ENCODE assay signal across 1 cellular context in the genomic region with DNA sequence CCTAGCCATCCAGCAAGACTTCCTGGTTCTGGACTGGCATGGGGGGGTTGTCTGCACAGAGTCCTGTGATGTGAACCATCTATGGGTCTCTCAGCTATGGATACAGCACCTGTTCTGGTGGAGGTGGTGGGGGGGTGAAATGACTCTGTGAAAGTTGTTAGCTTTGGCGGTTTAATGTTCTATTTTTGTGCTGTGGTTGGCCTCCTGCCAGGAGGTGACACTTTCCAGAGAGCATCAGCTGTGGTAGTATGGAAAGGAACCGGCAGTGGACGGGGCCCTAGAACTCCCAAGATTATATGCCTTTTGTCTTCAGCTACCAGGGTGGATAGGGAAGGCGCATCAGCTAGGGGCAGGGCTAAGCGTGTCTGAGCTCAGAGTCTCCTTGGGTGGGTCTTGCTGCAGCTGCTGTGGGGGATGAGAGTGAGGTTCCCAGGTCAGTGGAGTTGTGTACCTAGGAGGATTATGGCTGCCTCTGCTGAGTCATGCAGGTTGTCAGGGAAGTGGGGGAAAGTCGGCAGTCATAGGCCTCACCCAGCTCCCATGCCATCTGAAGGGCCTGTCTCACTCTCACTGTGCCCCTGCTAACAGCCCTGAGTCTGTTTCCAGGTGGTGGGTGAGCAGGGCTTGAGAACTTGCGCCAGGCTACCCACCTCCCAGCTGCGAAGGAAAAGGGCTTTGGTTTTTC.
TF ChIP-seq lines count a peak whose summit lies in the region.

No MANE protein-coding gene starts in this region.

TF ChIP-seq in K562, 482 proteins besides CTCF, POLR2A, EP300 and RAD21 (continued from another document and continues in another):
- TF ChIP-seq, protein P1, sequence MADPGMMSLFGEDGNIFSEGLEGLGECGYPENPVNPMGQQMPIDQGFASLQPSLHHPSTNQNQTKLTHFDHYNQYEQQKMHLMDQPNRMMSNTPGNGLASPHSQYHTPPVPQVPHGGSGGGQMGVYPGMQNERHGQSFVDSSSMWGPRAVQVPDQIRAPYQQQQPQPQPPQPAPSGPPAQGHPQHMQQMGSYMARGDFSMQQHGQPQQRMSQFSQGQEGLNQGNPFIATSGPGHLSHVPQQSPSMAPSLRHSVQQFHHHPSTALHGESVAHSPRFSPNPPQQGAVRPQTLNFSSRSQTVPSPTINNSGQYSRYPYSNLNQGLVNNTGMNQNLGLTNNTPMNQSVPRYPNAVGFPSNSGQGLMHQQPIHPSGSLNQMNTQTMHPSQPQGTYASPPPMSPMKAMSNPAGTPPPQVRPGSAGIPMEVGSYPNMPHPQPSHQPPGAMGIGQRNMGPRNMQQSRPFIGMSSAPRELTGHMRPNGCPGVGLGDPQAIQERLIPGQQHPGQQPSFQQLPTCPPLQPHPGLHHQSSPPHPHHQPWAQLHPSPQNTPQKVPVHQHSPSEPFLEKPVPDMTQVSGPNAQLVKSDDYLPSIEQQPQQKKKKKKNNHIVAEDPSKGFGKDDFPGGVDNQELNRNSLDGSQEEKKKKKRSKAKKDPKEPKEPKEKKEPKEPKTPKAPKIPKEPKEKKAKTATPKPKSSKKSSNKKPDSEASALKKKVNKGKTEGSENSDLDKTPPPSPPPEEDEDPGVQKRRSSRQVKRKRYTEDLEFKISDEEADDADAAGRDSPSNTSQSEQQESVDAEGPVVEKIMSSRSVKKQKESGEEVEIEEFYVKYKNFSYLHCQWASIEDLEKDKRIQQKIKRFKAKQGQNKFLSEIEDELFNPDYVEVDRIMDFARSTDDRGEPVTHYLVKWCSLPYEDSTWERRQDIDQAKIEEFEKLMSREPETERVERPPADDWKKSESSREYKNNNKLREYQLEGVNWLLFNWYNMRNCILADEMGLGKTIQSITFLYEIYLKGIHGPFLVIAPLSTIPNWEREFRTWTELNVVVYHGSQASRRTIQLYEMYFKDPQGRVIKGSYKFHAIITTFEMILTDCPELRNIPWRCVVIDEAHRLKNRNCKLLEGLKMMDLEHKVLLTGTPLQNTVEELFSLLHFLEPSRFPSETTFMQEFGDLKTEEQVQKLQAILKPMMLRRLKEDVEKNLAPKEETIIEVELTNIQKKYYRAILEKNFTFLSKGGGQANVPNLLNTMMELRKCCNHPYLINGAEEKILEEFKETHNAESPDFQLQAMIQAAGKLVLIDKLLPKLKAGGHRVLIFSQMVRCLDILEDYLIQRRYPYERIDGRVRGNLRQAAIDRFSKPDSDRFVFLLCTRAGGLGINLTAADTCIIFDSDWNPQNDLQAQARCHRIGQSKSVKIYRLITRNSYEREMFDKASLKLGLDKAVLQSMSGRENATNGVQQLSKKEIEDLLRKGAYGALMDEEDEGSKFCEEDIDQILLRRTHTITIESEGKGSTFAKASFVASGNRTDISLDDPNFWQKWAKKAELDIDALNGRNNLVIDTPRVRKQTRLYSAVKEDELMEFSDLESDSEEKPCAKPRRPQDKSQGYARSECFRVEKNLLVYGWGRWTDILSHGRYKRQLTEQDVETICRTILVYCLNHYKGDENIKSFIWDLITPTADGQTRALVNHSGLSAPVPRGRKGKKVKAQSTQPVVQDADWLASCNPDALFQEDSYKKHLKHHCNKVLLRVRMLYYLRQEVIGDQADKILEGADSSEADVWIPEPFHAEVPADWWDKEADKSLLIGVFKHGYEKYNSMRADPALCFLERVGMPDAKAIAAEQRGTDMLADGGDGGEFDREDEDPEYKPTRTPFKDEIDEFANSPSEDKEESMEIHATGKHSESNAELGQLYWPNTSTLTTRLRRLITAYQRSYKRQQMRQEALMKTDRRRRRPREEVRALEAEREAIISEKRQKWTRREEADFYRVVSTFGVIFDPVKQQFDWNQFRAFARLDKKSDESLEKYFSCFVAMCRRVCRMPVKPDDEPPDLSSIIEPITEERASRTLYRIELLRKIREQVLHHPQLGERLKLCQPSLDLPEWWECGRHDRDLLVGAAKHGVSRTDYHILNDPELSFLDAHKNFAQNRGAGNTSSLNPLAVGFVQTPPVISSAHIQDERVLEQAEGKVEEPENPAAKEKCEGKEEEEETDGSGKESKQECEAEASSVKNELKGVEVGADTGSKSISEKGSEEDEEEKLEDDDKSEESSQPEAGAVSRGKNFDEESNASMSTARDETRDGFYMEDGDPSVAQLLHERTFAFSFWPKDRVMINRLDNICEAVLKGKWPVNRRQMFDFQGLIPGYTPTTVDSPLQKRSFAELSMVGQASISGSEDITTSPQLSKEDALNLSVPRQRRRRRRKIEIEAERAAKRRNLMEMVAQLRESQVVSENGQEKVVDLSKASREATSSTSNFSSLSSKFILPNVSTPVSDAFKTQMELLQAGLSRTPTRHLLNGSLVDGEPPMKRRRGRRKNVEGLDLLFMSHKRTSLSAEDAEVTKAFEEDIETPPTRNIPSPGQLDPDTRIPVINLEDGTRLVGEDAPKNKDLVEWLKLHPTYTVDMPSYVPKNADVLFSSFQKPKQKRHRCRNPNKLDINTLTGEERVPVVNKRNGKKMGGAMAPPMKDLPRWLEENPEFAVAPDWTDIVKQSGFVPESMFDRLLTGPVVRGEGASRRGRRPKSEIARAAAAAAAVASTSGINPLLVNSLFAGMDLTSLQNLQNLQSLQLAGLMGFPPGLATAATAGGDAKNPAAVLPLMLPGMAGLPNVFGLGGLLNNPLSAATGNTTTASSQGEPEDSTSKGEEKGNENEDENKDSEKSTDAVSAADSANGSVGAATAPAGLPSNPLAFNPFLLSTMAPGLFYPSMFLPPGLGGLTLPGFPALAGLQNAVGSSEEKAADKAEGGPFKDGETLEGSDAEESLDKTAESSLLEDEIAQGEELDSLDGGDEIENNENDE (IDR thresholded peaks at IDR 0.05; ENCODE audit: low read depth, low read length) = no peak
- TF ChIP-seq ZNF217 (CRISPR knock-in tag; IDR thresholded peaks at IDR 0.05) = no peak
- no peak for TF ChIP-seq MYNN (IDR thresholded peaks at IDR 0.05)
- TF ChIP-seq MYNN (CRISPR knock-in tag; IDR thresholded peaks at IDR 0.05) = no peak
- TF ChIP-seq, protein P2, sequence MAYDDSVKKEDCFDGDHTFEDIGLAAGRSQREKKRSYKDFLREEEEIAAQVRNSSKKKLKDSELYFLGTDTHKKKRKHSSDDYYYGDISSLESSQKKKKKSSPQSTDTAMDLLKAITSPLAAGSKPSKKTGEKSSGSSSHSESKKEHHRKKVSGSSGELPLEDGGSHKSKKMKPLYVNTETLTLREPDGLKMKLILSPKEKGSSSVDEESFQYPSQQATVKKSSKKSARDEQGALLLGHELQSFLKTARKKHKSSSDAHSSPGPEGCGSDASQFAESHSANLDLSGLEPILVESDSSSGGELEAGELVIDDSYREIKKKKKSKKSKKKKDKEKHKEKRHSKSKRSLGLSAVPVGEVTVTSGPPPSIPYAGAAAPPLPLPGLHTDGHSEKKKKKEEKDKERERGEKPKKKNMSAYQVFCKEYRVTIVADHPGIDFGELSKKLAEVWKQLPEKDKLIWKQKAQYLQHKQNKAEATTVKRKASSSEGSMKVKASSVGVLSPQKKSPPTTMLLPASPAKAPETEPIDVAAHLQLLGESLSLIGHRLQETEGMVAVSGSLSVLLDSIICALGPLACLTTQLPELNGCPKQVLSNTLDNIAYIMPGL (CRISPR knock-in tag; IDR thresholded peaks at IDR 0.05) = no peak
- TF ChIP-seq, protein P3, sequence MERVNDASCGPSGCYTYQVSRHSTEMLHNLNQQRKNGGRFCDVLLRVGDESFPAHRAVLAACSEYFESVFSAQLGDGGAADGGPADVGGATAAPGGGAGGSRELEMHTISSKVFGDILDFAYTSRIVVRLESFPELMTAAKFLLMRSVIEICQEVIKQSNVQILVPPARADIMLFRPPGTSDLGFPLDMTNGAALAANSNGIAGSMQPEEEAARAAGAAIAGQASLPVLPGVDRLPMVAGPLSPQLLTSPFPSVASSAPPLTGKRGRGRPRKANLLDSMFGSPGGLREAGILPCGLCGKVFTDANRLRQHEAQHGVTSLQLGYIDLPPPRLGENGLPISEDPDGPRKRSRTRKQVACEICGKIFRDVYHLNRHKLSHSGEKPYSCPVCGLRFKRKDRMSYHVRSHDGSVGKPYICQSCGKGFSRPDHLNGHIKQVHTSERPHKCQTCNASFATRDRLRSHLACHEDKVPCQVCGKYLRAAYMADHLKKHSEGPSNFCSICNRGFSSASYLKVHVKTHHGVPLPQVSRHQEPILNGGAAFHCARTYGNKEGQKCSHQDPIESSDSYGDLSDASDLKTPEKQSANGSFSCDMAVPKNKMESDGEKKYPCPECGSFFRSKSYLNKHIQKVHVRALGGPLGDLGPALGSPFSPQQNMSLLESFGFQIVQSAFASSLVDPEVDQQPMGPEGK (CRISPR knock-in tag; IDR thresholded peaks at IDR 0.05; ENCODE audit: borderline replicate concordance) = no peak
- no peak for TF ChIP-seq CHCHD3 (CRISPR knock-in tag; IDR thresholded peaks at IDR 0.05)
- TF ChIP-seq EZH2 (IDR thresholded peaks at IDR 0.05; ENCODE audit: borderline replicate concordance, low read depth, low read length) = no peak
- TF ChIP-seq HNRNPUL1 (IDR thresholded peaks at IDR 0.05; ENCODE audit: low read length) = no peak
- TF ChIP-seq, protein P4, sequence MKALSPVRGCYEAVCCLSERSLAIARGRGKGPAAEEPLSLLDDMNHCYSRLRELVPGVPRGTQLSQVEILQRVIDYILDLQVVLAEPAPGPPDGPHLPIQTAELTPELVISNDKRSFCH (CRISPR knock-in tag; IDR thresholded peaks at IDR 0.05) = no peak
- TF ChIP-seq, protein P4 (tag; IDR thresholded peaks at IDR 0.05) = no peak
- TF ChIP-seq BACH1 (tag; IDR thresholded peaks at IDR 0.05) = no peak
- no peak for TF ChIP-seq FUS (optimal IDR thresholded peaks at IDR 0.05; ENCODE audit: low read depth, low read length)
- no peak for TF ChIP-seq TAF7 (tag; IDR thresholded peaks at IDR 0.05)
- no peak for TF ChIP-seq ZNF232 (CRISPR knock-in tag; IDR thresholded peaks at IDR 0.05)
- no peak for TF ChIP-seq CBX2 (IDR thresholded peaks at IDR 0.05; ENCODE audit: insufficient read depth, low read length, poor library complexity, severe bottlenecking)
- TF ChIP-seq SAFB (IDR thresholded peaks at IDR 0.05; ENCODE audit: borderline replicate concordance, low read depth, low read length) = no peak
- peak; percentile 36; the same call in 1 of the 2 replicates for TF ChIP-seq SMARCA4 (IDR thresholded peaks at IDR 0.05)
- TF ChIP-seq MEIS2 (IDR thresholded peaks at IDR 0.05; ENCODE audit: partially characterized antibody) = no peak
- TF ChIP-seq MTA2 (IDR thresholded peaks at IDR 0.05; ENCODE audit: low read depth) = 0 out of 2 replicates have a peak, but pooled peaks have one; percentile 12
- peak; percentile 35; the same call in 1 of the 2 replicates for TF ChIP-seq EHMT2 (IDR thresholded peaks at IDR 0.05)
- TF ChIP-seq ZNF212 (CRISPR knock-in tag; IDR thresholded peaks at IDR 0.05) = no peak
- TF ChIP-seq NCOA4 (IDR thresholded peaks at IDR 0.05; ENCODE audit: partially characterized antibody) = no peak
- no peak for TF ChIP-seq RB1 (IDR thresholded peaks at IDR 0.05; ENCODE audit: low read depth)
- TF ChIP-seq RFX1 (IDR thresholded peaks at IDR 0.05) = no peak
- TF ChIP-seq, protein P5, sequence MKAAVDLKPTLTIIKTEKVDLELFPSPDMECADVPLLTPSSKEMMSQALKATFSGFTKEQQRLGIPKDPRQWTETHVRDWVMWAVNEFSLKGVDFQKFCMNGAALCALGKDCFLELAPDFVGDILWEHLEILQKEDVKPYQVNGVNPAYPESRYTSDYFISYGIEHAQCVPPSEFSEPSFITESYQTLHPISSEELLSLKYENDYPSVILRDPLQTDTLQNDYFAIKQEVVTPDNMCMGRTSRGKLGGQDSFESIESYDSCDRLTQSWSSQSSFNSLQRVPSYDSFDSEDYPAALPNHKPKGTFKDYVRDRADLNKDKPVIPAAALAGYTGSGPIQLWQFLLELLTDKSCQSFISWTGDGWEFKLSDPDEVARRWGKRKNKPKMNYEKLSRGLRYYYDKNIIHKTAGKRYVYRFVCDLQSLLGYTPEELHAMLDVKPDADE (conservative IDR thresholded peaks at IDR 0.05; ENCODE audit: control insufficient read depth, low read depth, low read length) = no peak
- TF ChIP-seq, protein P6, sequence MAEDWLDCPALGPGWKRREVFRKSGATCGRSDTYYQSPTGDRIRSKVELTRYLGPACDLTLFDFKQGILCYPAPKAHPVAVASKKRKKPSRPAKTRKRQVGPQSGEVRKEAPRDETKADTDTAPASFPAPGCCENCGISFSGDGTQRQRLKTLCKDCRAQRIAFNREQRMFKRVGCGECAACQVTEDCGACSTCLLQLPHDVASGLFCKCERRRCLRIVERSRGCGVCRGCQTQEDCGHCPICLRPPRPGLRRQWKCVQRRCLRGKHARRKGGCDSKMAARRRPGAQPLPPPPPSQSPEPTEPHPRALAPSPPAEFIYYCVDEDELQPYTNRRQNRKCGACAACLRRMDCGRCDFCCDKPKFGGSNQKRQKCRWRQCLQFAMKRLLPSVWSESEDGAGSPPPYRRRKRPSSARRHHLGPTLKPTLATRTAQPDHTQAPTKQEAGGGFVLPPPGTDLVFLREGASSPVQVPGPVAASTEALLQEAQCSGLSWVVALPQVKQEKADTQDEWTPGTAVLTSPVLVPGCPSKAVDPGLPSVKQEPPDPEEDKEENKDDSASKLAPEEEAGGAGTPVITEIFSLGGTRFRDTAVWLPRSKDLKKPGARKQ (CRISPR knock-in tag; IDR thresholded peaks at IDR 0.05) = no peak
- TF ChIP-seq U2AF1 (optimal IDR thresholded peaks at IDR 0.05; ENCODE audit: low read depth, low read length) = no peak
- TF ChIP-seq BCL6 (CRISPR knock-in tag; IDR thresholded peaks at IDR 0.05) = no peak
- no peak for TF ChIP-seq PHB2 (IDR thresholded peaks at IDR 0.05; ENCODE audit: low read depth)
- no peak for TF ChIP-seq NFYB (IDR thresholded peaks at IDR 0.05; ENCODE audit: extremely low read depth, insufficient read length)
- no peak for TF ChIP-seq FOXA1 (IDR thresholded peaks at IDR 0.05; ENCODE audit: borderline replicate concordance)
- TF ChIP-seq ZNF133 (CRISPR knock-in tag; IDR thresholded peaks at IDR 0.05) = no peak
- TF ChIP-seq, protein P7, sequence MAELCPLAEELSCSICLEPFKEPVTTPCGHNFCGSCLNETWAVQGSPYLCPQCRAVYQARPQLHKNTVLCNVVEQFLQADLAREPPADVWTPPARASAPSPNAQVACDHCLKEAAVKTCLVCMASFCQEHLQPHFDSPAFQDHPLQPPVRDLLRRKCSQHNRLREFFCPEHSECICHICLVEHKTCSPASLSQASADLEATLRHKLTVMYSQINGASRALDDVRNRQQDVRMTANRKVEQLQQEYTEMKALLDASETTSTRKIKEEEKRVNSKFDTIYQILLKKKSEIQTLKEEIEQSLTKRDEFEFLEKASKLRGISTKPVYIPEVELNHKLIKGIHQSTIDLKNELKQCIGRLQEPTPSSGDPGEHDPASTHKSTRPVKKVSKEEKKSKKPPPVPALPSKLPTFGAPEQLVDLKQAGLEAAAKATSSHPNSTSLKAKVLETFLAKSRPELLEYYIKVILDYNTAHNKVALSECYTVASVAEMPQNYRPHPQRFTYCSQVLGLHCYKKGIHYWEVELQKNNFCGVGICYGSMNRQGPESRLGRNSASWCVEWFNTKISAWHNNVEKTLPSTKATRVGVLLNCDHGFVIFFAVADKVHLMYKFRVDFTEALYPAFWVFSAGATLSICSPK (IDR thresholded peaks at IDR 0.05; ENCODE audit: borderline replicate concordance) = no peak
- no peak for TF ChIP-seq CBX8 (IDR thresholded peaks at IDR 0.05; ENCODE audit: borderline replicate concordance, extremely low read depth, low read depth, low read length, poor library complexity, severe bottlenecking)
